ENCODE assay signal across 27 cellular contexts in the genomic region with DNA sequence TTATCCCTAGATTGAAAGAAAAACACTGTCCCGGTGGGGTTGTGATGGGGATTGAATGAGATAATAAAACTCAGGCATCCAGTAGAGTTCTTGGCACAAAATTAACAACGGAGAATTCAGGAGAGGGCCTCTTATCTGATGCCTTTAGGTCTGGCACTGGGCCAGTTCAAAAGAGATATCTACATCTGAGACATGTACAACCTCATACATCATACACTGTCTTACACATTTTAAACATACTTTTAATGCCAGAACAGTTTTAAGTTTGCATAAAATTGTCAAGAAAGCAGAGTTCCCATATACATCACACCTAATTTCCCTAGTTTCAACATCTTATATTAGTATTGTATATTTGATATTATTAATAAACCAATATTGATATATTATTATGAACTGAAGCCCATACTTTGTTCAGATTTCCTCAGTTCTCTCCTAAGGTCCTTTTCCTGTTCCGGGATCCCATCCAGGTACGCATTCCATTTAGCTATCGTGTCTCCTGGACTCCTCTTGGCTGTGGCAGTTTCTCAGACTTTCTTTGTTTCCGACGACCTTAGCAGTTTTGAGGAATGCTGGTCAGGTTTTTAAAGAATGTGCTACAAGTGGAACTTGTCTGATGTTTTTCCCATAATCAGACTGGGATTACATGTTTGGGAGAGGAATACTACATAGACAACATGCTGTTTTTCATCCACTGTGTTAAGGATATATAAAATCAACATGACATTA. TPM values are rescaled to one million over a fixed set of nuclear protein-coding genes. Genes with fewer than 3 reads are reported as not detected.
A peak's percentile ranks its signal among the peaks of the same experiment; 100 is the strongest.
DNase-seq lines count a peak whose midpoint lies in the region; ATAC-seq and TF ChIP-seq lines count a peak whose summit lies in the region.
"Had no signal": no experiment of that assay in that cellular context is flagged by ENCODE, and none has a peak within 500 bp of the region (broad histone marks: within the 10 kb centered on the region; RNA-seq: fewer than 3 reads in every experiment).

No MANE protein-coding gene starts in this region.

- H3K4me3 Mint-ChIP-seq in effector memory CD8-positive, alpha-beta T cell = no peak overlapping the region
- H3K4me3 Mint-ChIP-seq: activated T-cell treated with anti-CD3 and anti-CD28 coated beads, Interleukin-2, amount 50 U/mL, for 72 hours; naive thymus-derived CD8-positive, alpha-beta T cell; stimulated activated effector memory CD8-positive, alpha-beta T cell treated with anti-CD3 and anti-CD28 coated beads, Interleukin-12 subunit alpha, Interleukin-12 subunit beta, amount 100 ng/mL, for 72 hours had no signal

- no peaks in the 10 kb centered on the region for H3K9me3 ChIP-seq in smooth muscle cell (replicated peaks; ENCODE audit: low read depth)
- H3K9me3 ChIP-seq: colonic mucosa had no signal

- TF ChIP-seq CTCF in astrocyte of the cerebellum (IDR thresholded peaks at IDR 0.05; ENCODE audit: low read depth, low read length, missing control alignments) (no peak), fibroblast of pulmonary artery (IDR thresholded peaks at IDR 0.05; ENCODE audit: low read length, missing control alignments) (no peak), smooth muscle cell (IDR thresholded peaks at IDR 0.05; ENCODE audit: borderline replicate concordance, insufficient read depth, poor library complexity, severe bottlenecking) (no peak)

- ATAC-seq in HG02678 (IDR thresholded peaks at IDR 0.05; ENCODE audit: unreplicated experiment) = no peak
- no peak for ATAC-seq in effector memory CD8-positive, alpha-beta T cell (replicated peaks)
- ATAC-seq: activated T-cell treated with anti-CD3 and anti-CD28 coated beads, Interleukin-2, amount 50 U/mL, for 72 hours; naive thymus-derived CD8-positive, alpha-beta T cell; stimulated activated effector memory CD8-positive, alpha-beta T cell treated with anti-CD3 and anti-CD28 coated beads, Interleukin-12 subunit alpha, Interleukin-12 subunit beta, amount 100 ng/mL, for 72 hours had no signal

- H3K4me3 ChIP-seq in astrocyte of the cerebellum (ENCODE audit: low read depth, low read length) (no peak overlapping the region), fibroblast of pulmonary artery (replicated peaks; ENCODE audit: low read depth, low read length) (no peak overlapping the region), smooth muscle cell (no peak overlapping the region)
- H3K4me3 ChIP-seq: ascending aorta, colonic mucosa, tibial artery had no signal

- H3K4me2 ChIP-seq in smooth muscle cell = no peak overlapping the region

- 75% methylated on average over 7 of the region's 7 CpGs for WGBS in smooth muscle cell (ENCODE audit: low lambda C conversion rate)

- no peak overlapping the region for H3K9ac ChIP-seq in smooth muscle cell (ENCODE audit: low read depth)
- H3K9ac ChIP-seq: parathyroid adenoma had no signal

- DNase-seq in NCI-H226 (peak; percentile 94), astrocyte of the cerebellum (ENCODE audit: low read depth) (peak; percentile 92), fibroblast of pulmonary artery (ENCODE audit: low read depth) (peak; percentile 39), smooth muscle cell (lab: John Stamatoyannopoulos, UW; ENCODE audit: unreplicated experiment) (no peak), NCI-H82 (lab: John Stamatoyannopoulos, UW) (no peak)
- no peak for DNase-seq in effector memory CD8-positive, alpha-beta T cell
- DNase-seq: activated CD4-positive, alpha-beta T cell treated with anti-CD3 and anti-CD28 coated beads for 1 hour; activated naive CD4-positive, alpha-beta T cell treated with anti-CD3 and anti-CD28 coated beads, Interleukin-2, amount 50 U/mL, for 16 hours; activated T-cell treated with anti-CD3 and anti-CD28 coated beads, Interleukin-2, amount 50 U/mL, for 72 hours; AML-193; colonic mucosa; foreskin fibroblast; HCEC 1CT; hypothalamus; kidney glomerular epithelial cell; mesenchymal stem cell; naive thymus-derived CD8-positive, alpha-beta T cell; NCI-H1105; NCI-H2029 treated with DMSO at 0.1 percent for 48 hours; NCI-H446 treated with DMSO at 0.1 percent for 48 hours; RPMI8226; tibial artery had no signal

- H4K20me1 ChIP-seq in smooth muscle cell (ENCODE audit: low read depth) = no peaks in the 10 kb centered on the region

- no peaks in the 10 kb centered on the region for H3K4me1 Mint-ChIP-seq in effector memory CD8-positive, alpha-beta T cell (ENCODE audit: low read depth in 2 of 2)
- H3K4me1 Mint-ChIP-seq: naive thymus-derived CD8-positive, alpha-beta T cell; stimulated activated effector memory CD8-positive, alpha-beta T cell treated with anti-CD3 and anti-CD28 coated beads, Interleukin-12 subunit alpha, Interleukin-12 subunit beta, amount 100 ng/mL, for 72 hours had no signal

- H3K79me2 ChIP-seq in smooth muscle cell (ENCODE audit: low read depth) = no peaks in the 10 kb centered on the region
- H3K79me2 ChIP-seq: parathyroid adenoma had no signal

- H2AFZ ChIP-seq in smooth muscle cell (ENCODE audit: low read depth) = no peak overlapping the region
- H2AFZ ChIP-seq: parathyroid adenoma had no signal

- in situ Hi-C loops in astrocyte of the cerebellum (cut with HindIII; ENCODE audit: low sequenced_read_pairs) = no loop called here

- no peaks in the 10 kb centered on the region for H3K36me3 ChIP-seq in smooth muscle cell (ENCODE audit: low read depth)
- H3K36me3 ChIP-seq: ascending aorta, colonic mucosa, tibial artery had no signal

- H3K27ac Mint-ChIP-seq in effector memory CD8-positive, alpha-beta T cell = no peak overlapping the region
- H3K27ac Mint-ChIP-seq: activated T-cell treated with anti-CD3 and anti-CD28 coated beads, Interleukin-2, amount 50 U/mL, for 72 hours; naive thymus-derived CD8-positive, alpha-beta T cell; stimulated activated effector memory CD8-positive, alpha-beta T cell treated with anti-CD3 and anti-CD28 coated beads, Interleukin-12 subunit alpha, Interleukin-12 subunit beta, amount 100 ng/mL, for 72 hours had no signal

- no peaks in the 10 kb centered on the region for H3K36me3 Mint-ChIP-seq in effector memory CD8-positive, alpha-beta T cell (ENCODE audit: insufficient read depth)
- H3K36me3 Mint-ChIP-seq: stimulated activated effector memory CD8-positive, alpha-beta T cell treated with anti-CD3 and anti-CD28 coated beads, Interleukin-12 subunit alpha, Interleukin-12 subunit beta, amount 100 ng/mL, for 72 hours had no signal

- H3K9me3 Mint-ChIP-seq in effector memory CD8-positive, alpha-beta T cell = peaks cover 0 to 2% of the 10 kb centered on the region in 2 donors

- H3K27me3 Mint-ChIP-seq in effector memory CD8-positive, alpha-beta T cell = no peaks in the 10 kb centered on the region

- no peaks in the 10 kb centered on the region for H3F3A ChIP-seq in smooth muscle cell (ENCODE audit: low read depth)

- peak overlapping the region; percentile 28 for H3K27ac ChIP-seq in smooth muscle cell (ENCODE audit: low read depth)
- H3K27ac ChIP-seq: ascending aorta, colonic mucosa, parathyroid adenoma, tibial artery had no signal

- no peaks in the 10 kb centered on the region for H3K4me1 ChIP-seq in smooth muscle cell (ENCODE audit: low read depth)
- H3K4me1 ChIP-seq: ascending aorta, colonic mucosa, parathyroid adenoma, tibial artery had no signal

- H3K27me3 ChIP-seq in smooth muscle cell (ENCODE audit: low read depth) = no peaks in the 10 kb centered on the region
- H3K27me3 ChIP-seq: ascending aorta, colonic mucosa, tibial artery had no signal

RNA-seq across cellular contexts. Expression of a gene that starts 27.8 kb away (rescaled TPM):
- total RNA-seq in smooth muscle cell = 0.67 TPM in 1 of 2 replicates, not detected in the other
- 0.39 TPM in 1 of 2 replicates, not detected in the other for polyA plus RNA-seq in smooth muscle cell
- total RNA-seq: activated CD8-positive, alpha-beta memory T cell treated with anti-CD3 and anti-CD28 coated beads for 36 hours; activated T-cell treated with anti-CD3 and anti-CD28 coated beads, Interleukin-2, amount 50 U/mL, for 72 hours; ascending aorta; colonic mucosa; naive thymus-derived CD8-positive, alpha-beta T cell had no signal
- polyA plus RNA-seq: naive thymus-derived CD8-positive, alpha-beta T cell had no signal

Comparison
In these comparisons a context has a peak if more than half of its experiments do, and no peak if none do; other contexts are left out.
1. DNase-seq: peak in NCI-H226 (single experiment), astrocyte of the cerebellum (single experiment) and fibroblast of pulmonary artery (single experiment); none in smooth muscle cell (single experiment), NCI-H82 (single experiment) and effector memory CD8-positive, alpha-beta T cell (0 of 3).